In the genomic region with DNA sequence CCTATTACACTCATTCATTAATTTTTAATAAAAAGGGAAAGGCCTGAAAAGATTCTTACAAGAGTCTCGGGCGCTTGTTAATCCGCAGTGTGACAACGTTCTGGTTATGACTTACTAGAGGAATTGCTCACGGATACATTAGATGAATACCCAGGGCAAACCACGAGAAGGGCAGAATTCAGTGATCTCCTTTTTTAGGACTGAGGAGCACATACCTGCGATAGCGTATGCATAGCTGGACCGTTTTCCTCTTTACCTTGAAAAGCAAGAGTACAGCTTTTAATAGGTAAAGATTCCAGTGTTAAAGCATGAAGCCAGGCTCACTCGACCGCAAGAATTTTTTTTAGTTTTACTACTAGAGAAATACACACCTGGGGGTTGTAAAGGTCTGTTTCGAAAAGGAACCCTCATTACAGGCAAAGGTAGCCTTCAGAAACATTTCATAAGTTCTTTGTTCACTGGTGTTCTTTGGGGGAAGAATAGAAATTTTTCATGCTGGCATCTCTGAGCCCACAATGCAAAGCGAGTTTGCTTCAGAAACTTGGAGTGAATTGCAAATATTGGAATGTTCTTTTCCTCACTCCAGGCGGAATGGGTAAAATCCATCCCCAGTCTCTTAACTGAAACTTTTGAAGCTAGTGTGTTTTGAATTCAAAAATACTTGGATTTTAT, we compare ENCODE assay signal across 8 cellular contexts. TPM values are rescaled to one million over a fixed set of nuclear protein-coding genes. Genes with fewer than 3 reads are reported as not detected.
DNase-seq lines count a peak whose midpoint lies in the region; ATAC-seq, FAIRE-seq and TF ChIP-seq lines count a peak whose summit lies in the region.

No MANE protein-coding gene starts in this region.

- no peak for TF ChIP-seq RAD21 in K562 (CRISPR knock-in tag; conservative IDR thresholded peaks at IDR 0.05 in 1 of 2, IDR thresholded peaks at IDR 0.05 in 1 of 2)

- intact Hi-C loops in K562 (cut with micrococcal nuclease) (loop anchor here (5.0 kb wide), 1 partner anchor 50 kb away; no protein-coding TSS in a partner anchor), right lobe of liver (cut with DNase I) (no loop called here), transverse colon (cut with DNase I; ENCODE audit: low total_unique reads) (no loop called here)

- TF ChIP-seq EP300 in K562 (IDR thresholded peaks at IDR 0.05; ENCODE audit: low read length) (no peak), transverse colon (IDR thresholded peaks at IDR 0.05; ENCODE audit: low read depth) (no peak)

- TF ChIP-seq CTCF in K562 (IDR thresholded peaks at IDR 0.05 in 2 of 3, conservative IDR thresholded peaks at IDR 0.05 in 1 of 3; ENCODE audit: insufficient read depth in 2 of 3, low read depth in 1 of 3, low read length in 3 of 3), result no peak
- no peak for TF ChIP-seq CTCF in right lobe of liver (IDR thresholded peaks at IDR 0.05)
- no peak for TF ChIP-seq CTCF in transverse colon (IDR thresholded peaks at IDR 0.05)

- H3K27me3 ChIP-seq in K562 (ENCODE audit: control insufficient read depth in 2 of 2, insufficient read depth in 2 of 2, low read length in 2 of 2) (no peaks in the 10 kb centered on the region), right lobe of liver (no peaks in the 10 kb centered on the region), transverse colon (no peaks in the 10 kb centered on the region)

- TSS peak; percentile 44 for BruUV-seq in K562 (replicated peaks; lab: Mats Ljungman, UMichigan)

- in situ Hi-C loops in K562 (cut with MboI) (no loop called here), transverse colon (cut with MboI; ENCODE audit: low pct_ligation_motif_present in 1 of 4, low pct_unique_long_range_greater_than_20kb in 1 of 4, low sequenced_read_pairs in 3 of 4) (no loop called here)

- peaks cover 47% of the 10 kb centered on the region for H3K36me3 ChIP-seq in K562 (ENCODE audit: control insufficient read depth, insufficient read depth, low read length)
- H3K36me3 ChIP-seq in right lobe of liver, result no peaks in the 10 kb centered on the region
- no peaks in the 10 kb centered on the region for H3K36me3 ChIP-seq in transverse colon

- no peak for TF ChIP-seq POLR2A in K562 (conservative IDR thresholded peaks at IDR 0.05)
- TF ChIP-seq POLR2A in right lobe of liver (IDR thresholded peaks at IDR 0.05), result no peak
- TF ChIP-seq POLR2A in transverse colon (IDR thresholded peaks at IDR 0.05), result no peak

- no peaks in the 10 kb centered on the region for H3K9me3 ChIP-seq in K562 (replicated peaks; ENCODE audit: control insufficient read depth, insufficient read depth, low read depth, low read length)
- H3K9me3 ChIP-seq in right lobe of liver, result no peaks in the 10 kb centered on the region
- H3K9me3 ChIP-seq in transverse colon, result no peaks in the 10 kb centered on the region

- no peak for ATAC-seq in K562
- no peak for ATAC-seq in right lobe of liver

- FAIRE-seq in GM18507 (lab: Jason Lieb, UNC) (peak; percentile 36), K562 (lab: Jason Lieb, UNC) (no peak)

- H3K4me3 ChIP-seq in K562, result peak overlapping the region; percentile 97
- peak overlapping the region; percentile 87 to 94 (median 92) for H3K4me3 ChIP-seq in right lobe of liver
- H3K4me3 ChIP-seq in transverse colon, result peak overlapping the region; percentile 75 to 98 (median 86)

- H3K4me1 ChIP-seq in K562 (replicated peaks in 1 of 2; ENCODE audit: control insufficient read depth in 2 of 2, insufficient read depth in 2 of 2, low read length in 2 of 2), result peaks cover 8 to 14% of the 10 kb centered on the region in 2 experiments; a peak in 3 of 5 replicates
- H3K4me1 ChIP-seq in right lobe of liver, result peaks cover 0 to 21% (median 0%) of the 10 kb centered on the region in 4 donors
- H3K4me1 ChIP-seq in transverse colon, result peaks cover 9 to 46% (median 23%) of the 10 kb centered on the region in 4 donors

- peaks cover 63% of the 10 kb centered on the region for H3K79me2 ChIP-seq in K562 (ENCODE audit: control insufficient read depth, insufficient read depth, low read length)

- H3K27ac ChIP-seq in K562 (ENCODE audit: extremely low read depth, low read depth, low read length) (peak overlapping the region; percentile 99), right lobe of liver (peak overlapping the region; percentile 100), transverse colon (peak overlapping the region; percentile 97 to 100 (median 100))

- no peaks in the 10 kb centered on the region for H3K9me1 ChIP-seq in K562 (ENCODE audit: control insufficient read depth, insufficient read depth, low read length)

- H3K4me2 ChIP-seq in K562 (ENCODE audit: insufficient read depth, low read length), result peak overlapping the region; percentile 92

- CTCF ChIA-PET in K562 (lab: Yijun Ruan, JAX; ENCODE audit: low intra/inter-chr PET ratio), result interaction anchor here (0.7 kb wide), 1 partner anchor 149 kb away, joined by 3 read pairs; no protein-coding TSS in a partner anchor

- peak overlapping the region; percentile 100 for H3K9ac ChIP-seq in K562 (ENCODE audit: insufficient read depth in 1 of 2, low read depth in 2 of 2, low read length in 2 of 2)

- POLR2A ChIA-PET in K562 (lab: Yijun Ruan, JAX), result interaction anchor here (0.6 to 3.2 kb wide), 8 partner anchors 7 to 70 kb away, joined by 3 to 22 read pairs (median 4); a partner anchor contains a TSS

- WGBS in K562 (ENCODE audit: insufficient coverage, low coverage, missing lambda C conversion rate), result under 1% methylated on average over 14 of the region's 14 CpGs
- WGBS in right lobe of liver (ENCODE audit: insufficient coverage, low coverage, low lambda C conversion rate, missing lambda C conversion rate), result 4% methylated on average over 14 of the region's 14 CpGs
- 4 to 9% methylated on average over 9 to 14 of the region's 14 CpGs for WGBS in transverse colon (ENCODE audit: low coverage in 1 of 2), 2 donors

- no peaks in the 10 kb centered on the region; the same call in 1 of the 2 replicates for H4K20me1 ChIP-seq in K562 (replicated peaks; ENCODE audit: control insufficient read depth, insufficient read depth, low read length)

- H2AFZ ChIP-seq in K562 (ENCODE audit: low read depth, low read length), result no peak overlapping the region

- DNase-seq in AG08395 (ENCODE audit: low spot score) (peak; percentile 28), GM18507 (ENCODE audit: extremely low spot score, insufficient read length, low read depth) (no peak), HT-29 (ENCODE audit: low spot score) (peak; percentile 31), K562 (ENCODE audit: extremely low read depth in 1 of 4, low spot score in 3 of 4) (no peak), right lobe of liver (no peak), transverse colon (no peak), kidney tubule cell (ENCODE audit: low spot score) (no peak), islet precursor cell (no peak)

RNA-seq across cellular contexts. Expression of a gene that starts 0.9 kb away (rescaled TPM):
- 15.9 and 29.5 TPM in 2 replicates for total RNA-seq in HT-29 (2014; rRNA removed; shearing (Covaris generic))
- total RNA-seq in K562 (2011; cell fraction: chromatin; rRNA removed; ENCODE audit: low replicate concordance), result 33.0 and 36.2 TPM in 2 replicates
- total RNA-seq in K562 (2011; cell fraction: nucleolus; rRNA removed), result 9.7 and 9.9 TPM in 2 replicates
- total RNA-seq in K562 (2011; cell fraction: nucleoplasm; rRNA removed), result 21.7 and 46.0 TPM in 2 replicates
- 30.2 and 32.7 TPM in 2 replicates for total RNA-seq in K562 (2014; rRNA removed)
- 39.7 and 40.5 TPM in 2 replicates for total RNA-seq in K562 (2014; rRNA removed; fragmentation: Illumina TruSeq; extraction: Trizol)
- 43.1 and 49.8 TPM in 2 replicates for total RNA-seq in K562 (2015; rRNA removed; fragmentation: Illumina TruSeq; extraction: Trizol)
- 75.8 and 76.5 TPM in 2 replicates for total RNA-seq in K562 (2021)
- polyA plus RNA-seq in K562 (2011; rRNA removed), result 35.9 and 47.3 TPM in 2 replicates
- 144 and 246 TPM in 2 replicates for polyA plus RNA-seq in K562 (2011; cell fraction: cytosol; rRNA removed)
- 37.9 and 69.7 TPM in 2 replicates for polyA plus RNA-seq in K562 (2011; cell fraction: nucleus; rRNA removed)
- polyA plus RNA-seq in K562 (2012), result 43.8 and 70.2 TPM in 2 replicates
- 99.4 and 104 TPM in 2 replicates for polyA plus RNA-seq in K562 (2014; fragmentation: Illumina TruSeq; extraction: Trizol)
- polyA plus RNA-seq in K562 (2014; fragmentation: Nextera tagmentation; extraction: Ambion mirVana), result 10 to 100 TPM; 54.6 to 96.8 TPM
- 41.5 and 47.9 TPM in 2 replicates for polyA plus RNA-seq in K562 (2014; rRNA removed)
- 45.7 and 71.6 TPM in 2 replicates for polyA minus RNA-seq in K562 (2011; rRNA and poly(A)+ RNA removed)
- 118 and 162 TPM in 2 replicates for polyA minus RNA-seq in K562 (2011; cell fraction: cytosol; rRNA and poly(A)+ RNA removed)
- polyA minus RNA-seq in K562 (2011; cell fraction: nucleus; rRNA and poly(A)+ RNA removed), result 11.0 and 13.3 TPM in 2 replicates
- total RNA-seq in right lobe of liver, result 10 to 100 TPM; 21.2 to 49.8 (median 34.6) TPM
- total RNA-seq in transverse colon, result 10 to 100 TPM; 50.2 to 96.9 (median 57.6) TPM

RNA-seq across cellular contexts. Expression of a gene that starts 25.4 kb away (rescaled TPM):
- 5.3 and 5.8 TPM in 2 replicates for total RNA-seq in HT-29 (2014; rRNA removed; shearing (Covaris generic))
- total RNA-seq in K562 (2011; cell fraction: chromatin; rRNA removed; ENCODE audit: low replicate concordance), result 4.1 and 15.7 TPM in 2 replicates
- total RNA-seq in K562 (2011; cell fraction: nucleolus; rRNA removed), result 2.5 and 3.8 TPM in 2 replicates
- total RNA-seq in K562 (2011; cell fraction: nucleoplasm; rRNA removed), result 8.5 and 15.8 TPM in 2 replicates
- total RNA-seq in K562 (2014; rRNA removed) (5.5 and 6.8 TPM in 2 replicates), K562 (2014; rRNA removed; fragmentation: Illumina TruSeq; extraction: Trizol) (12.7 and 14.9 TPM in 2 replicates), K562 (2015; rRNA removed; fragmentation: Illumina TruSeq; extraction: Trizol) (10.3 and 12.4 TPM in 2 replicates), K562 (2021) (9.7 and 10.9 TPM in 2 replicates), right lobe of liver (1 to 10 TPM; 5.5 to 8.5 (median 7.6) TPM), transverse colon (10 to 100 TPM in 3 of 4 donors, 1 to 10 TPM in 1; 6.4 to 17.3 (median 12.1) TPM)
- polyA plus RNA-seq in K562 (2011; rRNA removed) (10.8 and 11.7 TPM in 2 replicates), K562 (2014; fragmentation: Illumina TruSeq; extraction: Trizol) (8.6 and 9.9 TPM in 2 replicates), K562 (2014; fragmentation: Nextera tagmentation; extraction: Ambion mirVana) (1 to 10 TPM; 2.6 to 2.9 TPM), K562 (2014; rRNA removed) (8.0 and 8.1 TPM in 2 replicates)
- 2.1 and 5.5 TPM in 2 replicates for polyA plus RNA-seq in K562 (2011; cell fraction: cytosol; rRNA removed)
- 5.1 and 5.8 TPM in 2 replicates for polyA plus RNA-seq in K562 (2011; cell fraction: nucleus; rRNA removed)
- 5.4 and 7.4 TPM in 2 replicates for polyA plus RNA-seq in K562 (2012)
- 9.6 and 13.8 TPM in 2 replicates for polyA minus RNA-seq in K562 (2011; rRNA and poly(A)+ RNA removed)
- 3.4 and 4.2 TPM in 2 replicates for polyA minus RNA-seq in K562 (2011; cell fraction: cytosol; rRNA and poly(A)+ RNA removed)
- 3.9 and 7.3 TPM in 2 replicates for polyA minus RNA-seq in K562 (2011; cell fraction: nucleus; rRNA and poly(A)+ RNA removed)

RNA-seq across cellular contexts. Expression of a gene that starts 25.5 kb away (rescaled TPM):
- total RNA-seq in HT-29 (2014; rRNA removed; shearing (Covaris generic)), result 4.3 and 5.0 TPM in 2 replicates
- 23.2 and 65.5 TPM in 2 replicates for total RNA-seq in K562 (2011; cell fraction: chromatin; rRNA removed; ENCODE audit: low replicate concordance)
- total RNA-seq in K562 (2011; cell fraction: nucleolus; rRNA removed), result 10.3 and 11.7 TPM in 2 replicates
- 20.5 and 21.0 TPM in 2 replicates for total RNA-seq in K562 (2011; cell fraction: nucleoplasm; rRNA removed)
- total RNA-seq in K562 (2014; rRNA removed) (18.0 and 19.3 TPM in 2 replicates), K562 (2014; rRNA removed; fragmentation: Illumina TruSeq; extraction: Trizol) (36.1 and 46.2 TPM in 2 replicates), K562 (2015; rRNA removed; fragmentation: Illumina TruSeq; extraction: Trizol) (27.1 and 30.0 TPM in 2 replicates), K562 (2021) (34.1 and 40.5 TPM in 2 replicates), right lobe of liver (1 to 10 TPM in 4 of 6 experiments, under 1 TPM in 2; 0.53 to 2.6 (median 1.3) TPM), transverse colon (1 to 10 TPM in 2 of 4 donors, under 1 TPM in 1, not detected in 1; 0.20 to 1.2 (median 1.1) TPM)
- polyA plus RNA-seq in K562 (2011; rRNA removed) (25.8 and 39.1 TPM in 2 replicates), K562 (2014; fragmentation: Illumina TruSeq; extraction: Trizol) (25.0 and 30.8 TPM in 2 replicates), K562 (2014; fragmentation: Nextera tagmentation; extraction: Ambion mirVana) (10 to 100 TPM; 11.7 to 20.4 TPM), K562 (2014; rRNA removed) (24.0 and 25.2 TPM in 2 replicates)
- 6.4 and 11.3 TPM in 2 replicates for polyA plus RNA-seq in K562 (2011; cell fraction: cytosol; rRNA removed)
- 12.5 and 12.8 TPM in 2 replicates for polyA plus RNA-seq in K562 (2011; cell fraction: nucleus; rRNA removed)
- 14.8 and 18.4 TPM in 2 replicates for polyA plus RNA-seq in K562 (2012)
- 85.5 and 88.2 TPM in 2 replicates for polyA minus RNA-seq in K562 (2011; rRNA and poly(A)+ RNA removed)
- polyA minus RNA-seq in K562 (2011; cell fraction: cytosol; rRNA and poly(A)+ RNA removed), result 18.1 and 24.5 TPM in 2 replicates
- polyA minus RNA-seq in K562 (2011; cell fraction: nucleus; rRNA and poly(A)+ RNA removed), result 16.3 and 25.2 TPM in 2 replicates

Comparison
In these comparisons a context has a peak if more than half of its experiments do, and no peak if none do; other contexts are left out.
1. DNase-seq: peak in AG08395 (single experiment) and HT-29 (single experiment); none in GM18507 (single experiment), K562 (0 of 4), right lobe of liver (0 of 3), transverse colon (single experiment), kidney tubule cell (single experiment) and islet precursor cell (single experiment).
2. Peak in every context shown above with its lines, with median percentiles within 50 percentile points of each other: H3K27ac ChIP-seq and H3K4me3 ChIP-seq.